Comparison of ENCODE assay signal across 26 cellular contexts in the genomic region with DNA sequence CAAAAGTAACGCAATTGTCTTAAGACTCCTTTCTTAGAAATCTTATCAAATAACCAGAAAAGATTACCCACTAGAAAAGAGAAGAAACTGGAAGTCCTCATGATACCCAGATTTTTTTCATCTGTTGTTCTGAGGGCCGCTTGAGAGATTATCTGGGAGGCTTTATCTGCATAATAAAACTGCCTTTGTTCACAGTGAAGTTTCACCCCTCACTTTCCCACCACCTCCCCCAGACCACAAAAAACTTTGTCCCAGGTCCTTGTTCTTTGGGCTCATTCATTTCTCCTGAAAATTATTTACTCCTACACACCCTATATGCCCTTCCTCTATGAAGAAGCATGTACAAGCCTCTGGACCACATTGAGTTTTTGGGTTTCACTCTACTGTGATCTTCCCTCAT.
DNase-seq lines count a peak whose midpoint lies in the region; ATAC-seq and TF ChIP-seq lines count a peak whose summit lies in the region.
"Had no signal": no experiment of that assay in that cellular context is flagged by ENCODE, and none has a peak within 500 bp of the region (broad histone marks: within the 10 kb centered on the region; RNA-seq: fewer than 3 reads in every experiment).

No MANE protein-coding gene starts in this region.

- H3K27ac Mint-ChIP-seq in natural killer cell treated with Interleukin-12 subunit alpha and Interleukin-12 subunit beta and Interleukin-15 and Interleukin-18, amount 100 ng/mL, for 72 hours, result no peak overlapping the region
- H3K27ac Mint-ChIP-seq in natural killer cell (no peak overlapping the region), WTC11 (peak overlapping the region; percentile 90), neural progenitor cell (peak overlapping the region; percentile 39)
- H3K27ac Mint-ChIP-seq: CD14-positive monocyte; CD8-positive, alpha-beta memory T cell; HFFc6 had no signal

- H4K20me1 ChIP-seq in neural progenitor cell (ENCODE audit: low read depth), result no peaks in the 10 kb centered on the region

- peak; percentile 10 for DNase-seq in natural killer cell treated with Interleukin-12 subunit alpha and Interleukin-12 subunit beta and Interleukin-15 and Interleukin-18, amount 100 ng/mL, for 72 hours (ENCODE audit: low spot score)
- DNase-seq in natural killer cell, result no peak
- DNase-seq in WTC11 (ENCODE audit: low spot score), result no peak
- DNase-seq in neural progenitor cell (ENCODE audit: low spot score), result peak; percentile 45
- no peak for DNase-seq in activated CD4-positive, CD25-positive, alpha-beta regulatory T cell (lab: John Stamatoyannopoulos, UW)
- no peak for DNase-seq in stimulated activated CD4-positive, alpha-beta T cell treated with anti-CD3 and anti-CD28 coated beads, Interleukin-4, amount 100 ng/mL, for 4 hours
- DNase-seq: ACHN; BE2C; CD8-positive, alpha-beta memory T cell; DMS79 treated with DMSO at 0.1 percent for 48 hours; GF-D8; H7; HFFc6; Kasumi-1; NCI-H1092 treated with DMSO at 0.1 percent for 48 hours; NCI-H1436; NCI-H187; NCI-H2081 treated with DMSO at 0.1 percent for 48 hours; NCI-H2171; NCI-H226; NCI-H510A; NCI-H69; SK-N-SH had no signal

- peaks cover 3% of the 10 kb centered on the region for H3K9me3 Mint-ChIP-seq in natural killer cell treated with Interleukin-12 subunit alpha and Interleukin-12 subunit beta and Interleukin-15 and Interleukin-18, amount 100 ng/mL, for 72 hours
- H3K9me3 Mint-ChIP-seq in natural killer cell (peaks cover 11 to 23% of the 10 kb centered on the region in 2 donors), WTC11 (peaks cover 6% of the 10 kb centered on the region), neural progenitor cell (peaks cover 8% of the 10 kb centered on the region)

- no peaks in the 10 kb centered on the region for H3K9me3 ChIP-seq in neural progenitor cell (ENCODE audit: low read depth)
- H3K9me3 ChIP-seq: BE2C had no signal

- H3K4me1 ChIP-seq in neural progenitor cell, result peaks cover 61% of the 10 kb centered on the region
- H3K4me1 ChIP-seq: BE2C had no signal

- TF ChIP-seq CTCF in natural killer cell (IDR thresholded peaks at IDR 0.05), result no peak
- no peak for TF ChIP-seq CTCF in WTC11 (IDR thresholded peaks at IDR 0.05)
- no peak for TF ChIP-seq CTCF in neural progenitor cell (IDR thresholded peaks at IDR 0.05)

- CTCF ChIA-PET in WTC11 (lab: Charles Lee), result no interaction called here

- no peak overlapping the region for H3K4me3 Mint-ChIP-seq in natural killer cell treated with Interleukin-12 subunit alpha and Interleukin-12 subunit beta and Interleukin-15 and Interleukin-18, amount 100 ng/mL, for 72 hours
- H3K4me3 Mint-ChIP-seq in natural killer cell (no peak overlapping the region), WTC11 (no peak overlapping the region), neural progenitor cell (peak overlapping the region; percentile 11)
- H3K4me3 Mint-ChIP-seq: CD14-positive monocyte; CD8-positive, alpha-beta memory T cell; HFFc6 had no signal

- H3K27ac ChIP-seq in neural progenitor cell, result peak overlapping the region; percentile 81
- H3K27ac ChIP-seq: 22Rv1 had no signal

- POLR2A ChIA-PET in WTC11 (lab: Charles Lee), result no interaction called here

- peaks cover 5% of the 10 kb centered on the region for H3K36me3 Mint-ChIP-seq in natural killer cell treated with Interleukin-12 subunit alpha and Interleukin-12 subunit beta and Interleukin-15 and Interleukin-18, amount 100 ng/mL, for 72 hours
- H3K36me3 Mint-ChIP-seq in natural killer cell (peaks cover 17% of the 10 kb centered on the region), WTC11 (no peaks in the 10 kb centered on the region), neural progenitor cell (peaks cover 2% of the 10 kb centered on the region)
- H3K36me3 Mint-ChIP-seq: CD14-positive monocyte; CD8-positive, alpha-beta memory T cell had no signal

- no peak for ATAC-seq in natural killer cell treated with Interleukin-12 subunit alpha and Interleukin-12 subunit beta and Interleukin-15 and Interleukin-18, amount 100 ng/mL, for 72 hours
- ATAC-seq in natural killer cell (no peak), WTC11 (peak; percentile 44; the same call in 1 of the 2 replicates), GM18858 (IDR thresholded peaks at IDR 0.05; ENCODE audit: unreplicated experiment) (no peak)

- H2AFZ ChIP-seq in neural progenitor cell (replicated peaks), result peak overlapping the region; percentile 90

- H3K9ac ChIP-seq in neural progenitor cell, result no peak overlapping the region
- H3K9ac ChIP-seq: SK-N-SH had no signal

- H3K4me1 Mint-ChIP-seq in natural killer cell treated with Interleukin-12 subunit alpha and Interleukin-12 subunit beta and Interleukin-15 and Interleukin-18, amount 100 ng/mL, for 72 hours (ENCODE audit: low read depth in 2 of 2), result no peaks in the 10 kb centered on the region
- H3K4me1 Mint-ChIP-seq in natural killer cell (no peaks in the 10 kb centered on the region), WTC11 (peaks cover 36% of the 10 kb centered on the region), neural progenitor cell (peaks cover 24% of the 10 kb centered on the region)
- H3K4me1 Mint-ChIP-seq: CD14-positive monocyte; CD8-positive, alpha-beta memory T cell had no signal

- peak overlapping the region; percentile 64 for H3K4me2 ChIP-seq in neural progenitor cell
- H3K4me2 ChIP-seq: SK-N-SH had no signal

- H3K36me3 ChIP-seq in neural progenitor cell, result peaks cover 11% of the 10 kb centered on the region
- H3K36me3 ChIP-seq: BE2C had no signal

- H3K79me2 ChIP-seq in neural progenitor cell (ENCODE audit: low read depth), result no peaks in the 10 kb centered on the region

- H3F3A ChIP-seq in neural progenitor cell (ENCODE audit: low read depth), result peaks cover 38% of the 10 kb centered on the region

- no peaks in the 10 kb centered on the region for H3K27me3 ChIP-seq in neural progenitor cell
- H3K27me3 ChIP-seq: BE2C had no signal

- intact Hi-C loops in natural killer cell (cut with micrococcal nuclease), result no loop called here

- H3K27me3 Mint-ChIP-seq in natural killer cell treated with Interleukin-12 subunit alpha and Interleukin-12 subunit beta and Interleukin-15 and Interleukin-18, amount 100 ng/mL, for 72 hours, result no peaks in the 10 kb centered on the region
- H3K27me3 Mint-ChIP-seq in natural killer cell (ENCODE audit: low read depth in 2 of 2) (no peaks in the 10 kb centered on the region), WTC11 (ENCODE audit: low read depth) (no peaks in the 10 kb centered on the region), neural progenitor cell (ENCODE audit: insufficient read depth, low read depth) (no peaks in the 10 kb centered on the region)
- H3K27me3 Mint-ChIP-seq: CD8-positive, alpha-beta memory T cell had no signal

- no peak overlapping the region for H3K4me3 ChIP-seq in neural progenitor cell

TF ChIP-seq in WTC11, 78 proteins besides CTCF, POLR2A, EP300 and RAD21:
- TF ChIP-seq FOXJ3 (CRISPR knock-in tag; IDR thresholded peaks at IDR 0.05; ENCODE audit: borderline replicate concordance), result no peak
- no peak for TF ChIP-seq ESRRA (CRISPR knock-in tag; IDR thresholded peaks at IDR 0.05; ENCODE audit: borderline replicate concordance)
- no peak for TF ChIP-seq ZNF138 (CRISPR knock-in tag; conservative IDR thresholded peaks at IDR 0.05)
- TF ChIP-seq OVOL2 (CRISPR knock-in tag; IDR thresholded peaks at IDR 0.05; ENCODE audit: borderline replicate concordance), result no peak
- TF ChIP-seq, protein P1, sequence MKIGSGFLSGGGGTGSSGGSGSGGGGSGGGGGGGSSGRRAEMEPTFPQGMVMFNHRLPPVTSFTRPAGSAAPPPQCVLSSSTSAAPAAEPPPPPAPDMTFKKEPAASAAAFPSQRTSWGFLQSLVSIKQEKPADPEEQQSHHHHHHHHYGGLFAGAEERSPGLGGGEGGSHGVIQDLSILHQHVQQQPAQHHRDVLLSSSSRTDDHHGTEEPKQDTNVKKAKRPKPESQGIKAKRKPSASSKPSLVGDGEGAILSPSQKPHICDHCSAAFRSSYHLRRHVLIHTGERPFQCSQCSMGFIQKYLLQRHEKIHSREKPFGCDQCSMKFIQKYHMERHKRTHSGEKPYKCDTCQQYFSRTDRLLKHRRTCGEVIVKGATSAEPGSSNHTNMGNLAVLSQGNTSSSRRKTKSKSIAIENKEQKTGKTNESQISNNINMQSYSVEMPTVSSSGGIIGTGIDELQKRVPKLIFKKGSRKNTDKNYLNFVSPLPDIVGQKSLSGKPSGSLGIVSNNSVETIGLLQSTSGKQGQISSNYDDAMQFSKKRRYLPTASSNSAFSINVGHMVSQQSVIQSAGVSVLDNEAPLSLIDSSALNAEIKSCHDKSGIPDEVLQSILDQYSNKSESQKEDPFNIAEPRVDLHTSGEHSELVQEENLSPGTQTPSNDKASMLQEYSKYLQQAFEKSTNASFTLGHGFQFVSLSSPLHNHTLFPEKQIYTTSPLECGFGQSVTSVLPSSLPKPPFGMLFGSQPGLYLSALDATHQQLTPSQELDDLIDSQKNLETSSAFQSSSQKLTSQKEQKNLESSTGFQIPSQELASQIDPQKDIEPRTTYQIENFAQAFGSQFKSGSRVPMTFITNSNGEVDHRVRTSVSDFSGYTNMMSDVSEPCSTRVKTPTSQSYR (CRISPR knock-in tag; IDR thresholded peaks at IDR 0.05), result no peak
- TF ChIP-seq PRRX2 (CRISPR knock-in tag; IDR thresholded peaks at IDR 0.05), result no peak
- no peak for TF ChIP-seq JUN (CRISPR knock-in tag; IDR thresholded peaks at IDR 0.05)

Comparison
In these comparisons a context has a peak if more than half of its experiments do, and no peak if none do; other contexts are left out.
1. DNase-seq: peak in natural killer cell treated with Interleukin-12 subunit alpha and Interleukin-12 subunit beta and Interleukin-15 and Interleukin-18, amount 100 ng/mL, for 72 hours (single experiment) and neural progenitor cell (single experiment); none in natural killer cell (single experiment), WTC11 (single experiment), activated CD4-positive, CD25-positive, alpha-beta regulatory T cell (0 of 4) and stimulated activated CD4-positive, alpha-beta T cell treated with anti-CD3 and anti-CD28 coated beads, Interleukin-4, amount 100 ng/mL, for 4 hours (0 of 2).
2. H3K27ac Mint-ChIP-seq: peak in WTC11 (single experiment) and neural progenitor cell (single experiment); none in natural killer cell treated with Interleukin-12 subunit alpha and Interleukin-12 subunit beta and Interleukin-15 and Interleukin-18, amount 100 ng/mL, for 72 hours (0 of 2) and natural killer cell (0 of 2).